In the genomic region with DNA sequence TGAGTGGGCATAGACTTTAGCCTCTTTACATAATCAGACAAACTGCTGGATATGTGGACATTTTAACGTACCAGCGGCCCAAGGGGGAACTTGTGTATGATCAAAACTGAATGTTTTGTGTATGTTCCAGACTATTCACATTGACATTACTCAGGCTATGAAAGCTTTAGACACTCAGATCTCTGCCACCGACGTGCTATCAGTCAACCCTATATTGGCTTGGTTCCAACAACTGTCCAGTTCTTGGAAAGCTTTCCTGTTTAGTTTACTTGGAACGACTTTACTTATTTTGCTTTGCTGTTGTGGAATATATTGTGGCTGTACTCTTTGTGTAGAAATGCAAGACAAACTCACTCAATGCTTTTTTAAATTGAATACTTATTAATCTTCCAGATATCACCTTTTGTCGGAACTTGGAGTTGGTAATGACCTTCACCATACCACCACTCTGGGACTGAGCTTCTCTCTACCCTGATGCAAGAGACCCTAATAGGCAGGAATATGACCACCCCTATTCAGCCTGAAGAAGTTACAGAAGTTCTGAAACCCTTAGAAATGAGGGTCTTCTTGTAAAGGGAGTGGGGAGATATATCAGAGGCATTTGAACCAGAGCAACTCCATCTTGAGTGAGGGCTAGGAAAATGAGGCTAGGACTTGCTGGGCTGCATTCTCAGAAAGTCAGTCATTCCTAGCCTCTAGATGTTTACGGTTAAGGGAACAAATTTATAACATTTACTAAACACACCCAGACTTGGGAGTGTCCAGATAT, we compare ENCODE assay signal across 1 cellular context.
TF ChIP-seq lines count a peak whose summit lies in the region.

No MANE protein-coding gene starts in this region.

TF ChIP-seq in GM23338, 12 proteins besides CTCF, POLR2A, EP300 and RAD21:
- TF ChIP-seq ZNF462 (CRISPR knock-in tag; IDR thresholded peaks at IDR 0.05) (no peak), CREB1 (CRISPR knock-in tag; IDR thresholded peaks at IDR 0.05; ENCODE audit: low read depth) (no peak)
